Comparison of ENCODE assay signal across 29 cellular contexts in the genomic region with DNA sequence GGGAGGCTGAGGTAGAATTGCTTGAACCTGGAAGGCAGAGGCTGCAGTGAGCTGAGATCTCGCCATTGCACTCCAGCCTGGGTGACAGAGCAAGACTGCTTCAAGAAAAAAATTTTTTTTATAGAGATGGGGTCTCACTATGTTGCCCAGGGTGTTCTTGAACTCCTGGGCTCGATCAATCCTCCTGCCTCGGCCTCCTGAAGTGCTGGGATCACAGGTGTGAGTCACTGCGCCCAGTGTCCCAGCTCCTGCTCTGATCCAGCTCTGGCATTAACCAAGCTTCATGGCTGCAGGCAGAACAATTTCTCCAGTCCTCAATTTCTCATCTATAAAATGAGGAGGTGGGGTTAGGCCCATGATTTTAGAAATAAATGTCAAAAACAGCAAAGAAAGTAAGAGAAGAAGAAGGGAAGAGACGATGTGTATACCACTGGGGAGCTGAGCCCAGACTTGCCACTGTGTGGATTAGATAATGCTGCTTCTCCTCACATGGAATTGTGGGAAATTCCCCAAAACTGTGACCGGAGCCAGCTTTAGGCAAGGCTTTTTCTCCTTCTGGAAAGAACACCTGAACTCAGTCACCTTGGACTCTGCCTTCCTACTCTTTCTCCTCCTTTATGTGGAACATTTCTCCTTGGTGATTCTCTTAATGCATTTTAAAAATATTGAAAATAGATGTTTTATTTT. TPM values are rescaled to one million over a fixed set of nuclear protein-coding genes. Genes with fewer than 3 reads are reported as not detected.
DNase-seq lines count a peak whose midpoint lies in the region; ATAC-seq, FAIRE-seq and TF ChIP-seq lines count a peak whose summit lies in the region.
"Had no signal": no experiment of that assay in that cellular context is flagged by ENCODE, and none has a peak within 500 bp of the region (broad histone marks: within the 10 kb centered on the region; RNA-seq: fewer than 3 reads in every experiment).

No MANE protein-coding gene starts in this region.

- no peaks in the 10 kb centered on the region for H3K27me3 Mint-ChIP-seq in Calu3 (ENCODE audit: unreplicated experiment)
- H3K27me3 Mint-ChIP-seq in activated T-helper 17 cell treated with anti-CD3 and anti-CD28 coated beads, Interleukin-2, amount 50 U/mL, for 72 hours, result no peaks in the 10 kb centered on the region
- H3K27me3 Mint-ChIP-seq: activated CD4-positive, alpha-beta memory T cell treated with anti-CD3 and anti-CD28 coated beads, Interleukin-2, amount 10 ng/mL, durations not matched to agents 7 days and 5 days; dendritic cell treated with granulocyte-macrophage colony-stimulating factor and Interleukin-4, amounts not matched to agents 40 ng/mL and 50 ng/mL, for 4 days; memory B cell; stimulated activated naive CD8-positive, alpha-beta T cell treated with anti-CD3 and anti-CD28 coated beads, Interleukin-15, Interleukin-2, amounts not matched to agents 100 ng/mL and 50 ng/mL, for 24 hours had no signal

- H3K4me3 ChIP-seq in esophagus muscularis mucosa (no peak overlapping the region), sigmoid colon (no peak overlapping the region)
- H3K4me3 ChIP-seq: K562, MG63, tibial artery had no signal

- intact Hi-C loops in Calu3 (cut with micrococcal nuclease; ENCODE audit: unreplicated experiment) (loop anchor here (2.0 kb wide), 2 partner anchors 19 to 135 kb away; no protein-coding TSS in a partner anchor), esophagus muscularis mucosa (cut with DNase I) (no loop called here), sigmoid colon (cut with DNase I) (no loop called here)

- H3K27ac Mint-ChIP-seq in Calu3 (ENCODE audit: unreplicated experiment), result peak overlapping the region; percentile 85
- peak overlapping the region; percentile 33 for H3K27ac Mint-ChIP-seq in activated T-helper 17 cell treated with anti-CD3 and anti-CD28 coated beads, Interleukin-2, amount 50 U/mL, for 72 hours
- H3K27ac Mint-ChIP-seq: activated CD4-positive, alpha-beta memory T cell treated with anti-CD3 and anti-CD28 coated beads, Interleukin-2, amount 10 ng/mL, durations not matched to agents 7 days and 5 days; activated T-helper 2 cell treated with anti-CD3 and anti-CD28 coated beads, Interferon-gamma antibody, Interleukin-2, Interleukin-4, amounts not matched to agents 10 μg/mL and 5 μg/mL and 100 μg/mL, durations not matched to agents 14 hours and 24 hours and 36 hours; dendritic cell treated with granulocyte-macrophage colony-stimulating factor and Interleukin-4, amounts not matched to agents 40 ng/mL and 50 ng/mL, for 4 days; memory B cell; stimulated activated naive CD8-positive, alpha-beta T cell treated with anti-CD3 and anti-CD28 coated beads, Interleukin-15, Interleukin-2, amounts not matched to agents 100 ng/mL and 50 ng/mL, for 24 hours had no signal

- no peak for ATAC-seq in activated T-helper 17 cell treated with anti-CD3 and anti-CD28 coated beads, Interleukin-2, amount 50 U/mL, for 72 hours (replicated peaks)
- no peak for ATAC-seq in activated CD4-positive, CD25-positive, alpha-beta regulatory T cell treated with anti-CD3 and anti-CD28 coated beads, Interleukin-2, amount 50 U/mL, for 24 hours
- ATAC-seq: activated naive CD4-positive, alpha-beta T cell treated with anti-CD3 and anti-CD28 coated beads, Interleukin-2, amount 50 U/mL, for 72 hours had no signal

- peaks cover 28% of the 10 kb centered on the region for H3K4me1 Mint-ChIP-seq in Calu3 (ENCODE audit: low read depth, unreplicated experiment)
- no peaks in the 10 kb centered on the region for H3K4me1 Mint-ChIP-seq in activated T-helper 17 cell treated with anti-CD3 and anti-CD28 coated beads, Interleukin-2, amount 50 U/mL, for 72 hours
- H3K4me1 Mint-ChIP-seq: activated CD4-positive, alpha-beta memory T cell treated with anti-CD3 and anti-CD28 coated beads, Interleukin-2, amount 10 ng/mL, durations not matched to agents 7 days and 5 days; memory B cell had no signal

- 86% methylated on average over 6 of the region's 6 CpGs for WGBS in esophagus muscularis mucosa
- 86 to 90% methylated on average over 6 of the region's 6 CpGs for WGBS in sigmoid colon, 2 donors

- no peak for TF ChIP-seq EP300 in esophagus muscularis mucosa (IDR thresholded peaks at IDR 0.05)
- TF ChIP-seq EP300 in sigmoid colon (IDR thresholded peaks at IDR 0.05), result no peak

- no peaks in the 10 kb centered on the region for H3K9me3 Mint-ChIP-seq in Calu3 (ENCODE audit: low read depth, unreplicated experiment)
- no peaks in the 10 kb centered on the region for H3K9me3 Mint-ChIP-seq in activated T-helper 17 cell treated with anti-CD3 and anti-CD28 coated beads, Interleukin-2, amount 50 U/mL, for 72 hours
- H3K9me3 Mint-ChIP-seq: activated CD4-positive, alpha-beta memory T cell treated with anti-CD3 and anti-CD28 coated beads, Interleukin-2, amount 10 ng/mL, durations not matched to agents 7 days and 5 days; activated naive CD4-positive, alpha-beta T cell treated with anti-CD3 and anti-CD28 coated beads, Interleukin-2, amount 50 U/mL, for 72 hours; activated T-helper 2 cell treated with anti-CD3 and anti-CD28 coated beads, Interferon-gamma antibody, Interleukin-2, Interleukin-4, amounts not matched to agents 10 μg/mL and 5 μg/mL and 100 μg/mL, durations not matched to agents 14 hours and 24 hours and 36 hours; dendritic cell treated with granulocyte-macrophage colony-stimulating factor and Interleukin-4, amounts not matched to agents 40 ng/mL and 50 ng/mL, for 4 days; memory B cell; stimulated activated naive CD8-positive, alpha-beta T cell treated with anti-CD3 and anti-CD28 coated beads, Interleukin-15, Interleukin-2, amounts not matched to agents 100 ng/mL and 50 ng/mL, for 24 hours had no signal

- peaks cover 38% of the 10 kb centered on the region for H3K36me3 Mint-ChIP-seq in Calu3 (ENCODE audit: insufficient read depth, unreplicated experiment)
- H3K36me3 Mint-ChIP-seq in activated T-helper 17 cell treated with anti-CD3 and anti-CD28 coated beads, Interleukin-2, amount 50 U/mL, for 72 hours (ENCODE audit: low read depth), result peaks cover 57% of the 10 kb centered on the region
- H3K36me3 Mint-ChIP-seq: activated naive CD4-positive, alpha-beta T cell treated with anti-CD3 and anti-CD28 coated beads, Interleukin-2, amount 50 U/mL, for 72 hours had no signal

- H3K27me3 ChIP-seq in esophagus muscularis mucosa (peaks cover 0 to 10% (median 0%) of the 10 kb centered on the region in 4 donors), sigmoid colon (peaks cover 0 to 10% (median 0%) of the 10 kb centered on the region in 3 donors)
- H3K27me3 ChIP-seq: MG63, neutrophil, tibial artery had no signal

- H3K4me1 ChIP-seq in esophagus muscularis mucosa (peaks cover 7 to 32% (median 27%) of the 10 kb centered on the region in 4 donors), sigmoid colon (peaks cover 0 to 6% (median under 1%) of the 10 kb centered on the region in 4 donors)

- peaks cover 0 to 29% (median 17%) of the 10 kb centered on the region in 4 donors for H3K36me3 ChIP-seq in esophagus muscularis mucosa
- H3K36me3 ChIP-seq in sigmoid colon, result no peaks in the 10 kb centered on the region
- H3K36me3 ChIP-seq: MG63, neutrophil, tibial artery had no signal

- CTCF ChIA-PET in Calu3 (lab: Charles Lee), result interaction anchor here (0.7 to 2.5 kb wide), 3 partner anchors 19 to 62 kb away, joined by 3 to 9 read pairs (median 4); partner anchors contain the start of gene IL15RA

- no peak overlapping the region for H3K4me3 Mint-ChIP-seq in Calu3 (ENCODE audit: low read depth, unreplicated experiment)
- no peak overlapping the region for H3K4me3 Mint-ChIP-seq in activated T-helper 17 cell treated with anti-CD3 and anti-CD28 coated beads, Interleukin-2, amount 50 U/mL, for 72 hours
- H3K4me3 Mint-ChIP-seq: activated CD4-positive, alpha-beta memory T cell treated with anti-CD3 and anti-CD28 coated beads, Interleukin-2, amount 10 ng/mL, durations not matched to agents 7 days and 5 days; dendritic cell treated with granulocyte-macrophage colony-stimulating factor and Interleukin-4, amounts not matched to agents 40 ng/mL and 50 ng/mL, for 4 days; memory B cell; stimulated activated naive CD8-positive, alpha-beta T cell treated with anti-CD3 and anti-CD28 coated beads, Interleukin-15, Interleukin-2, amounts not matched to agents 100 ng/mL and 50 ng/mL, for 24 hours had no signal

- DNase-seq in Calu3, result no peak
- no peak for DNase-seq in esophagus muscularis mucosa (ENCODE audit: extremely low spot score)
- DNase-seq in sigmoid colon, result peak; percentile 61
- no peak for DNase-seq in glomerular visceral epithelial cell (ENCODE audit: extremely low spot score)
- DNase-seq in T1000 (lab: John Stamatoyannopoulos, UW), result no peak
- DNase-seq in HTR-8/SVneo (ENCODE audit: insufficient read length, low spot score), result no peak
- DNase-seq: activated CD4-positive, alpha-beta memory T cell treated with anti-CD3 and anti-CD28 coated beads, Interleukin-2, amount 10 ng/mL, durations not matched to agents 7 days and 5 days; activated CD8-positive, alpha-beta memory T cell treated with anti-CD3 and anti-CD28 coated beads, Interleukin-2, amount 50 U/mL, for 48 hours; anterior cingulate cortex; caudate nucleus; kidney glomerular epithelial cell; NCI-H1105 treated with DMSO at 0.1 percent for 48 hours; NCI-H2029 treated with DMSO at 0.1 percent for 48 hours; NCI-H345; NCI-H748 treated with DMSO at 0.1 percent for 48 hours; T-helper 1 cell had no signal

- no peaks in the 10 kb centered on the region for H3K9me3 ChIP-seq in esophagus muscularis mucosa
- no peaks in the 10 kb centered on the region for H3K9me3 ChIP-seq in sigmoid colon
- H3K9me3 ChIP-seq: MG63, neutrophil, tibial artery had no signal

- no peak for TF ChIP-seq CTCF in Calu3 (IDR thresholded peaks at IDR 0.05; ENCODE audit: unreplicated experiment)
- no peak for TF ChIP-seq CTCF in esophagus muscularis mucosa (IDR thresholded peaks at IDR 0.05)
- no peak for TF ChIP-seq CTCF in sigmoid colon (IDR thresholded peaks at IDR 0.05)

- H3K27ac ChIP-seq in esophagus muscularis mucosa (replicated peaks in 1 of 4) (peak overlapping the region in 3 of 4 donors; percentile 44 to 66 (median 47)), sigmoid colon (peak overlapping the region in 3 of 4 donors; percentile 7 to 64 (median 49))
- H3K27ac ChIP-seq: neutrophil had no signal

- no peak for FAIRE-seq in HTR-8/SVneo (lab: Jason Lieb, UNC)
- FAIRE-seq: H54, K562 had no signal

- TF ChIP-seq POLR2A in esophagus muscularis mucosa (IDR thresholded peaks at IDR 0.05; ENCODE audit: low read depth) (no peak), sigmoid colon (IDR thresholded peaks at IDR 0.05) (no peak)

- no TSS peak for BruUV-seq in Calu3 (replicated peaks; lab: Mats Ljungman, UMichigan)

RNA-seq across cellular contexts. Expression of gene IL15RA, which starts 25.5 kb away (rescaled TPM):
- total RNA-seq in Calu3 (2022) (28.6 and 42.4 TPM in 2 replicates), esophagus muscularis mucosa (10 to 100 TPM; 19.5 to 30.1 (median 24.2) TPM), sigmoid colon (10 to 100 TPM; 11.0 to 16.4 (median 13.9) TPM)
- total RNA-seq in activated T-helper 17 cell treated with anti-CD3 and anti-CD28 coated beads, Interleukin-2, amount 50 U/mL, for 72 hours, result 10 to 100 TPM; 25.5 to 28.2 TPM
- polyA plus RNA-seq in sigmoid colon, result 10 to 100 TPM in 2 of 3 donors, 1 to 10 TPM in 1; 5.5 to 23.7 (median 16.8) TPM
- total RNA-seq: G401 had no signal
